ENCODE assay signal across 8 cellular contexts in genomic region chr5:177455661-177456590, GRCh38. TPM values are rescaled to one million over a fixed set of nuclear protein-coding genes. Genes with fewer than 3 reads are reported as not detected.
DNase-seq lines count a peak whose midpoint lies in the region; ATAC-seq and TF ChIP-seq lines count a peak whose summit lies in the region.

No MANE protein-coding gene starts in this region.

- H3K4me3 ChIP-seq in lower leg skin (ENCODE audit: low read depth, poor library complexity, severe bottlenecking): peak overlapping the region; percentile 24

- peak in 1 of 3 donors; percentile 7 for TF ChIP-seq CTCF in lower leg skin (IDR thresholded peaks at IDR 0.05)

- peak; percentile 15 for ATAC-seq in GM19035 (IDR thresholded peaks at IDR 0.05; ENCODE audit: unreplicated experiment)
- ATAC-seq in HG03442 (IDR thresholded peaks at IDR 0.05; ENCODE audit: unreplicated experiment): peak; percentile 8

- peak; percentile 75 to 81 for DNase-seq in AML-193 (lab: John Stamatoyannopoulos, UW)
- peak; percentile 95 for DNase-seq in NCI-H748 (lab: John Stamatoyannopoulos, UW; ENCODE audit: unreplicated experiment)
- DNase-seq in activated CD4-positive, alpha-beta T cell treated with anti-CD3 and anti-CD28 coated beads, Interleukin-2, amount 50 U/mL, for 24 hours (ENCODE audit: low read depth in 1 of 2, low spot score in 1 of 2): peak; percentile 95
- DNase-seq in dermis microvascular lymphatic vessel endothelial cell (ENCODE audit: low read depth in 2 of 2): peak; percentile 45 to 86
- DNase-seq in lower leg skin (ENCODE audit: low spot score in 2 of 2): peak; percentile 90 to 99
- peak; percentile 96 to 99 for DNase-seq in stimulated activated CD4-positive, alpha-beta T cell treated with anti-CD3 and anti-CD28 coated beads, Interleukin-4, amount 100 ng/mL, for 48 hours (ENCODE audit: low read depth in 2 of 2)

- TF ChIP-seq POLR2A in lower leg skin (IDR thresholded peaks at IDR 0.05): no peak

- intact Hi-C loops in lower leg skin (cut with DNase I; ENCODE audit: low total_unique reads): loop anchor here (2.0 to 10.0 kb wide), 2 partner anchors 51 to 141 kb away; partner anchors contain the start of gene MXD3

- WGBS in lower leg skin, 2 donors: 1% methylated on average over 16 to 23 of the region's 76 CpGs

RNA-seq across cellular contexts. Expression of gene PRR7, which starts 9.3 kb away (rescaled TPM):
- total RNA-seq in dermis microvascular lymphatic vessel endothelial cell: 2.1 and 2.2 TPM in 2 replicates
- total RNA-seq in lower leg skin: 10 to 100 TPM in 1 of 4 donors, 1 to 10 TPM in 3; 5.4 to 10.2 (median 8.0) TPM

RNA-seq across cellular contexts. Expression of gene DBN1, which starts 17.5 kb away (rescaled TPM):
- total RNA-seq in dermis microvascular lymphatic vessel endothelial cell (95.9 and 134 TPM in 2 replicates), lower leg skin (10 to 100 TPM; 14.0 to 65.5 (median 27.6) TPM)

RNA-seq across cellular contexts. Expression of gene GRK6, which starts 29.4 kb away (rescaled TPM):
- total RNA-seq in dermis microvascular lymphatic vessel endothelial cell (15.4 and 18.0 TPM in 2 replicates), lower leg skin (10 to 100 TPM; 29.5 to 56.7 (median 38.1) TPM)

RNA-seq across cellular contexts. Expression of gene PDLIM7, which starts 41.5 kb away (rescaled TPM):
- total RNA-seq in dermis microvascular lymphatic vessel endothelial cell (31.5 and 53.2 TPM in 2 replicates), lower leg skin (10 to 100 TPM; 11.8 to 31.7 (median 23.5) TPM)

RNA-seq across cellular contexts. Expression of gene F12, which starts 46.6 kb away (rescaled TPM):
- total RNA-seq in dermis microvascular lymphatic vessel endothelial cell: 0.51 and 0.89 TPM in 2 replicates
- total RNA-seq in lower leg skin: 10 to 100 TPM in 2 of 4 donors, 1 to 10 TPM in 2; 1.9 to 14.5 (median 10.1) TPM

Comparison
In these comparisons a context has a peak if more than half of its experiments do, and no peak if none do; other contexts are left out.
1. Peak in every context shown above with its lines: DNase-seq, ATAC-seq and H3K4me3 ChIP-seq.